8 cellular contexts compared by ENCODE assay signal in genomic region chr22:22431271-22432220, GRCh38.
DNase-seq lines count a peak whose midpoint lies in the region; ATAC-seq and TF ChIP-seq lines count a peak whose summit lies in the region.

No MANE protein-coding gene starts in this region.

- H3K79me2 ChIP-seq in SK-N-SH (ENCODE audit: insufficient read depth), result no peaks in the 10 kb centered on the region

- H3K9ac ChIP-seq in SK-N-SH, result no peak overlapping the region

- H3K4me3 Mint-ChIP-seq in activated naive CD8-positive, alpha-beta T cell, result no peak overlapping the region

- CTCF ChIA-PET in SK-N-SH (lab: Yijun Ruan, JAX), result interaction anchor here (0.7 to 5.0 kb wide), 26 partner anchors 10 to 528 kb away, joined by 3 to 52 read pairs (median 4); partner anchors contain the start of gene PRAME

- peak; percentile 71 for TF ChIP-seq RAD21 in SK-N-SH (IDR thresholded peaks at IDR 0.05; ENCODE audit: low read length)

- no peak overlapping the region for H3K4me2 ChIP-seq in SK-N-SH

- no peak for ATAC-seq in GM21786 (IDR thresholded peaks at IDR 0.05; ENCODE audit: unreplicated experiment)
- ATAC-seq in HG02798 (IDR thresholded peaks at IDR 0.05; ENCODE audit: poor library complexity, unreplicated experiment), result no peak

- POLR2A ChIA-PET in SK-N-SH (lab: Yijun Ruan, JAX), result no interaction called here

- H2AFZ ChIP-seq in SK-N-SH (ENCODE audit: low read depth), result no peak overlapping the region

- H3K9me2 ChIP-seq in SK-N-SH, result no peaks in the 10 kb centered on the region

- H3K4me3 ChIP-seq in GM12864 (ENCODE audit: low read depth, low read length), result no peak overlapping the region
- H3K4me3 ChIP-seq in SK-N-SH (ENCODE audit: low read depth in 2 of 2, low read length in 1 of 2), result no peak overlapping the region
- no peak overlapping the region for H3K4me3 ChIP-seq in right atrium auricular region
- no peak overlapping the region for H3K4me3 ChIP-seq in spleen

- H3K9me3 Mint-ChIP-seq in activated naive CD8-positive, alpha-beta T cell (ENCODE audit: low read depth), result no peaks in the 10 kb centered on the region

- intact Hi-C loops in spleen (cut with DNase I; ENCODE audit: low total_unique reads), result no loop called here

- peaks cover 8% of the 10 kb centered on the region for H3K27me3 Mint-ChIP-seq in activated naive CD8-positive, alpha-beta T cell

- H3K4me1 Mint-ChIP-seq in activated naive CD8-positive, alpha-beta T cell (ENCODE audit: low read depth), result no peaks in the 10 kb centered on the region

- H3K9me3 ChIP-seq in SK-N-SH (no peaks in the 10 kb centered on the region), right atrium auricular region (no peaks in the 10 kb centered on the region), spleen (peaks cover 0 to 15% (median 0%) of the 10 kb centered on the region in 8 donors)

- peak; percentile 81 for TF ChIP-seq CTCF in GM12864 (IDR thresholded peaks at IDR 0.05; ENCODE audit: low read depth, low read length, missing control alignments)
- peak; percentile 68 for TF ChIP-seq CTCF in SK-N-SH (IDR thresholded peaks at IDR 0.05)
- peak in 1 of 2 donors; percentile 60 for TF ChIP-seq CTCF in right atrium auricular region (IDR thresholded peaks at IDR 0.05)
- TF ChIP-seq CTCF in spleen (IDR thresholded peaks at IDR 0.05 in 8 of 11, conservative IDR thresholded peaks at IDR 0.05 in 3 of 11), result peak in 10 of 11 experiments; percentile 27 to 68 (median 56)

- H3K27ac Mint-ChIP-seq in activated naive CD8-positive, alpha-beta T cell, result peak overlapping the region; percentile 25

- no peak for TF ChIP-seq EP300 in SK-N-SH (IDR thresholded peaks at IDR 0.05; ENCODE audit: borderline replicate concordance in 1 of 2, low read depth in 1 of 2, low read length in 1 of 2)

- H3K4me1 ChIP-seq in SK-N-SH (ENCODE audit: control insufficient read depth in 1 of 2, insufficient read depth in 2 of 2, low read depth in 1 of 2, low read length in 1 of 2) (no peaks in the 10 kb centered on the region), right atrium auricular region (no peaks in the 10 kb centered on the region), spleen (peaks cover 0 to 31% (median 10%) of the 10 kb centered on the region in 6 donors)

- no peak for TF ChIP-seq POLR2A in spleen (IDR thresholded peaks at IDR 0.05)

- H3F3A ChIP-seq in SK-N-SH (replicated peaks; ENCODE audit: insufficient read depth), result no peaks in the 10 kb centered on the region

- H3K27ac ChIP-seq in SK-N-SH (ENCODE audit: low read depth in 2 of 2, low read length in 1 of 2), result no peak overlapping the region
- no peak overlapping the region for H3K27ac ChIP-seq in right atrium auricular region
- H3K27ac ChIP-seq in spleen, result peak overlapping the region in 1 of 8 donors; percentile 16

- 17% methylated on average over 6 of the region's 7 CpGs for WGBS in SK-N-SH (ENCODE audit: low lambda C conversion rate)
- WGBS in spleen, 5 donors, result 39 to 49% (median 45%) methylated on average over 6 to 7 of the region's 7 CpGs

- H3K36me3 ChIP-seq in SK-N-SH (replicated peaks in 1 of 2; ENCODE audit: control insufficient read depth in 1 of 2, insufficient read depth in 2 of 2, low read length in 1 of 2), result no peaks in the 10 kb centered on the region
- no peaks in the 10 kb centered on the region for H3K36me3 ChIP-seq in right atrium auricular region
- no peaks in the 10 kb centered on the region for H3K36me3 ChIP-seq in spleen

- no peaks in the 10 kb centered on the region for H4K20me1 ChIP-seq in SK-N-SH (ENCODE audit: insufficient read depth)

- H3K27me3 ChIP-seq in SK-N-SH (ENCODE audit: insufficient read depth) (no peaks in the 10 kb centered on the region; the same call in 1 of the 2 replicates), right atrium auricular region (no peaks in the 10 kb centered on the region), spleen (replicated peaks in 1 of 7) (peaks cover 0 to 7% (median 0%) of the 10 kb centered on the region in 7 donors)

- DNase-seq in GM12864 (ENCODE audit: low read depth) (no peak), KG1 (lab: John Stamatoyannopoulos, UW) (peak; percentile 6), SK-N-SH (peak; percentile 79), right atrium auricular region (ENCODE audit: low spot score) (peak; percentile 73), spleen (peak; percentile 87)

- no peaks in the 10 kb centered on the region for H3K36me3 Mint-ChIP-seq in activated naive CD8-positive, alpha-beta T cell

TF ChIP-seq in SK-N-SH, 30 proteins besides CTCF, POLR2A, EP300 and RAD21:
- TF ChIP-seq GATA2 (CRISPR knock-in tag; IDR thresholded peaks at IDR 0.05) (no peak), SMC3 (IDR thresholded peaks at IDR 0.05; ENCODE audit: low read depth, low read length) (peak; percentile 63)
